ENCODE assay signal across 8 cellular contexts in the genomic region with DNA sequence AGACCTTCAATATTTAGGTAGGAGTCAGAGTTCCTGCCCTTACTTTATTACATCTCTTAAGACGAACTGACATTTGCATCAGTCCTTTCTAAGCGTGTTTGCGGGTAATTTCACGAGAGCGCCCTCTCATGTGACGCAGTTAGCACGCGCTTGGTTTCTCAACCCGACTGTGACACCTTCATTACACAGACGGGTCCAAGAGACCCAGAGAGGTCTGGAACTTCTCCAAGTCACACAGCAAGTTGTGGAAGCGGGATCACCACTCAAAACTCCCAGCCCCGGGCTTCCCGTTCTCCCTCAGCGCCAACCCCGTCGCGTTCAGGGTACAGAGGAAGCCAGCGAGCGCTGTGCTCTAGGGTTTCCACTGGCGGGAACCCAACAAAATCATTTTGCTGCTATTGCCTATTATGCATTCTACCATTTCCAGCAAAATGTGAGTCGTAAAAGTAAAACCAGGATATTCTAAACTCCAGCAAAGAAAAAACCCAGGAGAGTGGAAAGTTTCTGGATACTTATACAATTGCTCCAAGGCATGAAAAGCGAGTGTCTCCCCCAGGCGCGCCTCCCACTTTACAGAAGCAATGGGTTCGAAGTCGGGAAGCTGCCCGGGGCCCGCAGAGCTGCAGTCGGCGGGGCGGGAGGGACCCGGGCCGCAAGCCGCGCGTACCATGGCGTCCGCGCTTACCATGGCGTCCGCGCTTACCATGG. TPM values are rescaled to one million over a fixed set of nuclear protein-coding genes. Genes with fewer than 3 reads are reported as not detected.
A peak's percentile ranks its signal among the peaks of the same experiment; 100 is the strongest.
DNase-seq lines count a peak whose midpoint lies in the region; ATAC-seq, FAIRE-seq and TF ChIP-seq lines count a peak whose summit lies in the region.

No MANE protein-coding gene starts in this region.

- peak overlapping the region; percentile 96 for H3K9ac ChIP-seq in keratinocyte (ENCODE audit: control insufficient read depth, extremely low read depth, insufficient read depth, low read length)

- H3K27ac ChIP-seq in keratinocyte (ENCODE audit: control insufficient read depth, insufficient read depth, low read length), result peak overlapping the region; percentile 88

- H3K4me2 ChIP-seq in keratinocyte (ENCODE audit: control insufficient read depth, extremely low read depth, insufficient read depth, low read depth, low read length), result peak overlapping the region; percentile 90

- H3K36me3 ChIP-seq in keratinocyte (ENCODE audit: control insufficient read depth in 2 of 2, extremely low read depth in 1 of 2, insufficient read depth in 2 of 2, low read length in 2 of 2), result peaks cover 3 to 9% of the 10 kb centered on the region in 2 experiments

- peak; percentile 41 for FAIRE-seq in keratinocyte (lab: Jason Lieb, UNC)

- dilution Hi-C loops in keratinocyte (cut with MboI; ENCODE audit: extremely low pct_ligation_motif_present, low sequenced_read_pairs), result no loop called here

- ATAC-seq in GM18498 (IDR thresholded peaks at IDR 0.05; ENCODE audit: unreplicated experiment), result peak; percentile 62
- ATAC-seq in HG02763 (IDR thresholded peaks at IDR 0.05; ENCODE audit: unreplicated experiment), result peak; percentile 59

- TF ChIP-seq CTCF in WI38 (IDR thresholded peaks at IDR 0.05; ENCODE audit: low read depth, low read length), result no peak
- no peak for TF ChIP-seq CTCF in cardiac fibroblast (IDR thresholded peaks at IDR 0.05; ENCODE audit: low read depth, low read length)
- TF ChIP-seq CTCF in keratinocyte (optimal IDR thresholded peaks at IDR 0.05 in 1 of 3, IDR thresholded peaks at IDR 0.05 in 1 of 3, conservative IDR thresholded peaks at IDR 0.05 in 1 of 3; ENCODE audit: extremely low read depth in 1 of 3, insufficient read depth in 2 of 3, low read length in 3 of 3), result peak in 1 of 3 experiments; percentile 67

- peak; percentile 26 for DNase-seq in NCI-H146 treated with DMSO at 0.1 percent for 48 hours (lab: John Stamatoyannopoulos, UW; ENCODE audit: unreplicated experiment)
- peak; percentile 92 to 96 for DNase-seq in cardiac fibroblast (ENCODE audit: low read depth in 2 of 2)
- DNase-seq in keratinocyte (ENCODE audit: low read depth, low spot score), result no peak
- DNase-seq in stimulated activated CD4-positive, alpha-beta T cell treated with anti-CD3 and anti-CD28 coated beads, Interleukin-15, amount 100 ng/mL, for 1 hour (ENCODE audit: low read depth in 1 of 2, low spot score in 1 of 2), result peak; percentile 28 to 50
- DNase-seq in cortex of kidney (lab: John Stamatoyannopoulos, UW), result no peak

- peaks cover 17% of the 10 kb centered on the region for H3K4me1 ChIP-seq in keratinocyte (ENCODE audit: control insufficient read depth, extremely low read depth, insufficient read depth, low read length)

- H3K27me3 ChIP-seq in keratinocyte (ENCODE audit: control insufficient read depth, extremely low read depth, insufficient read depth, low read length), result no peaks in the 10 kb centered on the region

- H3K4me3 ChIP-seq in WI38 (ENCODE audit: low read depth, low read length) (peak overlapping the region; percentile 76), cardiac fibroblast (replicated peaks in 1 of 2; ENCODE audit: low read depth in 2 of 2, low read length in 2 of 2) (peak overlapping the region; percentile 66 to 72), keratinocyte (ENCODE audit: control insufficient read depth in 2 of 3, extremely low read depth in 1 of 3, insufficient read depth in 2 of 3, low read depth in 1 of 3, low read length in 3 of 3) (peak overlapping the region; percentile 65 to 86 (median 85))

- H2AFZ ChIP-seq in keratinocyte (ENCODE audit: control insufficient read depth, low read length), result peak overlapping the region; percentile 24

- peaks cover 35% of the 10 kb centered on the region for H3K79me2 ChIP-seq in keratinocyte (ENCODE audit: control insufficient read depth, insufficient read depth, low read length)

- H3K9me1 ChIP-seq in keratinocyte (ENCODE audit: control insufficient read depth, extremely low read depth, insufficient read depth, low read length), result no peaks in the 10 kb centered on the region

- H4K20me1 ChIP-seq in keratinocyte (ENCODE audit: control insufficient read depth, extremely low read depth, insufficient read depth, low read length), result no peaks in the 10 kb centered on the region

- H3K9me3 ChIP-seq in keratinocyte (ENCODE audit: control insufficient read depth, low read depth, low read length), result no peaks in the 10 kb centered on the region

RNA-seq across cellular contexts. Expression of a gene that starts 0.6 kb away (rescaled TPM):
- 14.6 to 27.6 TPM (median 19.5 TPM) in 3 replicates for polyA plus RNA-seq in keratinocyte
- polyA plus RNA-seq in keratinocyte (2011; ENCODE audit: low read depth), result 22.2 TPM
- polyA plus RNA-seq in keratinocyte (2011; cell fraction: cytosol; rRNA removed), result 9.3 and 12.7 TPM in 2 replicates
- polyA plus RNA-seq in keratinocyte (2011; cell fraction: nucleus; rRNA removed), result 58.7 and 63.0 TPM in 2 replicates
- 18.6 and 20.5 TPM in 2 replicates for polyA plus RNA-seq in keratinocyte (2012; ENCODE audit: low replicate concordance)
- 18.2 to 35.6 TPM (median 21.3 TPM) in 3 replicates for polyA minus RNA-seq in keratinocyte
- polyA minus RNA-seq in keratinocyte (2011; cell fraction: cytosol; rRNA and poly(A)+ RNA removed), result 16.5 TPM
- polyA minus RNA-seq in keratinocyte (2011; cell fraction: nucleus; rRNA and poly(A)+ RNA removed), result 30.4 and 52.5 TPM in 2 replicates

RNA-seq across cellular contexts. Expression of a gene that starts 54.4 kb away (rescaled TPM):
- polyA plus RNA-seq in keratinocyte, result 15.0 to 68.4 TPM (median 39.9 TPM) in 3 replicates
- 4.3 TPM for polyA plus RNA-seq in keratinocyte (2011; ENCODE audit: low read depth)
- polyA plus RNA-seq in keratinocyte (2011; cell fraction: cytosol; rRNA removed), result 22.6 and 26.3 TPM in 2 replicates
- 17.1 and 17.9 TPM in 2 replicates for polyA plus RNA-seq in keratinocyte (2011; cell fraction: nucleus; rRNA removed)
- polyA plus RNA-seq in keratinocyte (2012; ENCODE audit: low replicate concordance), result 15.0 and 49.1 TPM in 2 replicates
- polyA minus RNA-seq in keratinocyte, result 18.3 to 80.4 TPM (median 70.4 TPM) in 3 replicates
- 21.7 TPM for polyA minus RNA-seq in keratinocyte (2011; cell fraction: cytosol; rRNA and poly(A)+ RNA removed)
- polyA minus RNA-seq in keratinocyte (2011; cell fraction: nucleus; rRNA and poly(A)+ RNA removed), result 5.7 and 7.7 TPM in 2 replicates

Comparison
In these comparisons a context has a peak if more than half of its experiments do, and no peak if none do; other contexts are left out.
1. DNase-seq: peak in NCI-H146 treated with DMSO at 0.1 percent for 48 hours (single experiment), cardiac fibroblast (2 of 2) and stimulated activated CD4-positive, alpha-beta T cell treated with anti-CD3 and anti-CD28 coated beads, Interleukin-15, amount 100 ng/mL, for 1 hour (2 of 2); none in keratinocyte (single experiment) and cortex of kidney (single experiment).
2. Peak in every context shown above with its lines, with median percentiles within 50 percentile points of each other: H3K4me3 ChIP-seq.